ENCODE assay signal across 11 cellular contexts in genomic region chr20:38242848-38243449, GRCh38. TPM values are rescaled to one million over a fixed set of nuclear protein-coding genes. Genes with fewer than 3 reads are reported as not detected.
DNase-seq lines count a peak whose midpoint lies in the region; ATAC-seq and TF ChIP-seq lines count a peak whose summit lies in the region.
"Had no signal": no experiment of that assay in that cellular context is flagged by ENCODE, and none has a peak within 500 bp of the region (broad histone marks: within the 10 kb centered on the region; RNA-seq: fewer than 3 reads in every experiment).

No MANE protein-coding gene starts in this region.

- no peaks in the 10 kb centered on the region for H3K9me2 ChIP-seq in Karpas-422 (replicated peaks; ENCODE audit: insufficient read depth, low read length)

- H3K4me3 Mint-ChIP-seq in activated T-cell treated with anti-CD3 and anti-CD28 coated beads, Interleukin-2, amount 50 U/mL, for 24 hours, result no peak overlapping the region
- H3K4me3 Mint-ChIP-seq: activated B cell treated with CpG ODN at 0.5 μM for 24 hours had no signal

- no peak for ATAC-seq in HG02852 (IDR thresholded peaks at IDR 0.05; ENCODE audit: unreplicated experiment)
- no peak for ATAC-seq in GM19452 (IDR thresholded peaks at IDR 0.05; ENCODE audit: unreplicated experiment)

- no peak overlapping the region for H2AFZ ChIP-seq in Karpas-422 (ENCODE audit: low read length)

- in situ Hi-C loops in astrocyte of the spinal cord (cut with HindIII; ENCODE audit: low sequenced_read_pairs), result no loop called here

- H3K4me1 ChIP-seq in Karpas-422 (ENCODE audit: low read length), result no peaks in the 10 kb centered on the region
- H3K4me1 ChIP-seq: prostate gland had no signal

- H3K4me3 ChIP-seq in Karpas-422 (ENCODE audit: low read length), result no peak overlapping the region
- no peak overlapping the region for H3K4me3 ChIP-seq in astrocyte of the spinal cord (ENCODE audit: low read depth, low read length)
- no peak overlapping the region for H3K4me3 ChIP-seq in retinal pigment epithelial cell (ENCODE audit: low read length)
- H3K4me3 ChIP-seq: prostate gland, thoracic aorta had no signal

- peaks cover 33% of the 10 kb centered on the region for H3K27me3 Mint-ChIP-seq in activated T-cell treated with anti-CD3 and anti-CD28 coated beads, Interleukin-2, amount 50 U/mL, for 24 hours

- peaks cover 29% of the 10 kb centered on the region for H3K9me3 ChIP-seq in Karpas-422 (ENCODE audit: low read length)
- H3K9me3 ChIP-seq: prostate gland had no signal

- H3K27ac ChIP-seq in Karpas-422 (ENCODE audit: low read length), result no peak overlapping the region
- H3K27ac ChIP-seq: prostate gland, thoracic aorta had no signal

- no peak overlapping the region for H3K9ac ChIP-seq in Karpas-422 (ENCODE audit: low read length)

- no peaks in the 10 kb centered on the region for H3K4me1 Mint-ChIP-seq in activated T-cell treated with anti-CD3 and anti-CD28 coated beads, Interleukin-2, amount 50 U/mL, for 24 hours (ENCODE audit: low read depth)
- H3K4me1 Mint-ChIP-seq: activated B cell treated with CpG ODN at 0.5 μM for 24 hours had no signal

- H3K36me3 Mint-ChIP-seq in activated T-cell treated with anti-CD3 and anti-CD28 coated beads, Interleukin-2, amount 50 U/mL, for 24 hours (ENCODE audit: low read depth), result no peaks in the 10 kb centered on the region

- H4K20me1 ChIP-seq in Karpas-422 (ENCODE audit: insufficient read depth, low read depth, low read length), result no peaks in the 10 kb centered on the region

- H3K4me2 ChIP-seq in Karpas-422 (ENCODE audit: low read depth, low read length, poor library complexity, severe bottlenecking), result no peak overlapping the region

- no peak overlapping the region for H3K27ac Mint-ChIP-seq in activated T-cell treated with anti-CD3 and anti-CD28 coated beads, Interleukin-2, amount 50 U/mL, for 24 hours
- H3K27ac Mint-ChIP-seq: activated B cell treated with CpG ODN at 0.5 μM for 24 hours had no signal

- DNase-seq in activated T-cell treated with anti-CD3 and anti-CD28 coated beads for 24 hours (ENCODE audit: low read depth) (peak; percentile 1), Karpas-422 (peak; percentile 75), astrocyte of the spinal cord (ENCODE audit: low read depth, low spot score) (no peak), retinal pigment epithelial cell (ENCODE audit: low read depth) (no peak), hippocampal formation (lab: John Stamatoyannopoulos, UW) (no peak)
- no peak for DNase-seq in activated T-cell treated with anti-CD3 and anti-CD28 coated beads, Interleukin-2, amount 50 U/mL, for 24 hours
- DNase-seq: activated B cell treated with CpG ODN at 0.5 μM for 24 hours had no signal

- H3K9me3 Mint-ChIP-seq in activated T-cell treated with anti-CD3 and anti-CD28 coated beads, Interleukin-2, amount 50 U/mL, for 24 hours, result peaks cover 22% of the 10 kb centered on the region

- peak; percentile 52 for TF ChIP-seq CTCF in astrocyte of the spinal cord (IDR thresholded peaks at IDR 0.05; ENCODE audit: low read depth, low read length)
- peak; percentile 60 for TF ChIP-seq CTCF in retinal pigment epithelial cell (conservative IDR thresholded peaks at IDR 0.05; ENCODE audit: low read depth, low read length)

- H3K79me2 ChIP-seq in Karpas-422 (ENCODE audit: low read length), result no peaks in the 10 kb centered on the region

- no peaks in the 10 kb centered on the region for H3K36me3 ChIP-seq in Karpas-422 (ENCODE audit: insufficient read depth, low read length)
- H3K36me3 ChIP-seq: prostate gland had no signal

- no peaks in the 10 kb centered on the region for H3K27me3 ChIP-seq in Karpas-422 (ENCODE audit: low read length)

RNA-seq across cellular contexts. Expression of gene KIAA1755, which starts 17.6 kb away (rescaled TPM):
- total RNA-seq in Karpas-422 (2014; rRNA removed; shearing (Covaris generic); ENCODE audit: low replicate concordance), result not detected in 2 replicates
- total RNA-seq: activated B cell treated with CpG ODN at 0.5 μM for 24 hours had no signal

Comparison
In these comparisons a context has a peak if more than half of its experiments do, and no peak if none do; other contexts are left out.
1. DNase-seq: peak in activated T-cell treated with anti-CD3 and anti-CD28 coated beads for 24 hours (single experiment) and Karpas-422 (single experiment); none in activated T-cell treated with anti-CD3 and anti-CD28 coated beads, Interleukin-2, amount 50 U/mL, for 24 hours (single experiment), astrocyte of the spinal cord (single experiment), retinal pigment epithelial cell (single experiment) and hippocampal formation (0 of 2).